ENCODE assay signal across 17 cellular contexts in genomic region chr17:76171701-76172100, GRCh38. TPM values are rescaled to one million over a fixed set of nuclear protein-coding genes. Genes with fewer than 3 reads are reported as not detected.
DNase-seq lines count a peak whose midpoint lies in the region; ATAC-seq and TF ChIP-seq lines count a peak whose summit lies in the region.
"Had no signal": no experiment of that assay in that cellular context is flagged by ENCODE, and none has a peak within 500 bp of the region (broad histone marks: within the 10 kb centered on the region; RNA-seq: fewer than 3 reads in every experiment).

No MANE protein-coding gene starts in this region.

- H3K36me3 Mint-ChIP-seq in naive thymus-derived CD8-positive, alpha-beta T cell = peaks cover 0 to 44% (median 8%) of the 10 kb centered on the region in 3 donors

- H3K27me3 ChIP-seq in gastroesophageal sphincter (no peaks in the 10 kb centered on the region), heart left ventricle (no peaks in the 10 kb centered on the region)

- H3K27ac Mint-ChIP-seq in naive thymus-derived CD8-positive, alpha-beta T cell = peak overlapping the region in 7 of 10 donors; percentile 13 to 66 (median 28)
- H3K27ac Mint-ChIP-seq: CD8-positive, alpha-beta memory T cell; HFFc6 had no signal

- TF ChIP-seq CTCF in gastroesophageal sphincter (IDR thresholded peaks at IDR 0.05) = no peak
- TF ChIP-seq CTCF in heart left ventricle (IDR thresholded peaks at IDR 0.05) = no peak

- intact Hi-C loops in heart left ventricle (cut with DNase I) = loop anchor here in 1 of 10 donors (10.0 kb wide), 1 partner anchor 157 kb away; no protein-coding TSS in a partner anchor

- TF ChIP-seq EP300 in gastroesophageal sphincter (IDR thresholded peaks at IDR 0.05) = no peak

- H3K4me1 ChIP-seq in gastroesophageal sphincter (no peaks in the 10 kb centered on the region), heart left ventricle (no peaks in the 10 kb centered on the region)

- H3K9me3 ChIP-seq in gastroesophageal sphincter (no peaks in the 10 kb centered on the region), heart left ventricle (no peaks in the 10 kb centered on the region)

- no peak overlapping the region for H3K4me3 Mint-ChIP-seq in naive thymus-derived CD8-positive, alpha-beta T cell
- H3K4me3 Mint-ChIP-seq: HFFc6 had no signal

- H3K4me1 Mint-ChIP-seq in naive thymus-derived CD8-positive, alpha-beta T cell = peaks cover 13 to 36% (median 22%) of the 10 kb centered on the region in 4 donors

- POLR2A ChIA-PET in naive thymus-derived CD8-positive, alpha-beta T cell (lab: Charles Lee) = interaction anchor here (0.7 to 9.9 kb wide), 4 partner anchors 9 to 19 kb away, joined by 3 to 79 read pairs (median 4); no protein-coding TSS in a partner anchor

- no peak for ATAC-seq in naive thymus-derived CD8-positive, alpha-beta T cell
- ATAC-seq in gastroesophageal sphincter = no peak
- no peak for ATAC-seq in heart left ventricle

- H3K9me3 Mint-ChIP-seq in naive thymus-derived CD8-positive, alpha-beta T cell = no peaks in the 10 kb centered on the region
- H3K9me3 Mint-ChIP-seq: CD8-positive, alpha-beta memory T cell; HFFc6 had no signal

- H3K4me3 ChIP-seq in gastroesophageal sphincter = no peak overlapping the region
- H3K4me3 ChIP-seq in heart left ventricle = no peak overlapping the region

- TF ChIP-seq POLR2A in gastroesophageal sphincter (IDR thresholded peaks at IDR 0.05) (no peak), heart left ventricle (IDR thresholded peaks at IDR 0.05) (no peak)

- 73 to 78% methylated on average over 2 to 3 of the region's 4 CpGs for WGBS in gastroesophageal sphincter (ENCODE audit: low coverage in 1 of 2), 2 donors
- 81 to 85% (median 83%) methylated on average over 4 of the region's 4 CpGs for WGBS in heart left ventricle, 4 donors

- no peaks in the 10 kb centered on the region for H3K27me3 Mint-ChIP-seq in naive thymus-derived CD8-positive, alpha-beta T cell
- H3K27me3 Mint-ChIP-seq: CD8-positive, alpha-beta memory T cell had no signal

- H3K36me3 ChIP-seq in gastroesophageal sphincter (no peaks in the 10 kb centered on the region), heart left ventricle (no peaks in the 10 kb centered on the region)

- H3K27ac ChIP-seq in gastroesophageal sphincter (no peak overlapping the region), heart left ventricle (no peak overlapping the region)

- DNase-seq in DMS53 (lab: John Stamatoyannopoulos, UW) = peak; percentile 18
- DNase-seq in DMS53 treated with DMSO at 0.1 percent for 48 hours (lab: John Stamatoyannopoulos, UW; ENCODE audit: unreplicated experiment) = no peak
- DNase-seq in LHCN-M2 (ENCODE audit: low read depth) = peak; percentile 13
- DNase-seq in RPMI8226 = peak; percentile 1
- DNase-seq in naive thymus-derived CD8-positive, alpha-beta T cell = no peak
- DNase-seq in heart left ventricle = no peak
- DNase-seq in GF-D8 (lab: John Stamatoyannopoulos, UW) = no peak
- DNase-seq: 8988T; CD8-positive, alpha-beta memory T cell; HFFc6; KBM-7; NCI-H2107; NCI-H446 treated with DMSO at 0.1 percent for 48 hours; SIG-M5 had no signal

RNA-seq across cellular contexts. Expression of gene FOXJ1, which starts 30.7 kb away (rescaled TPM):
- total RNA-seq in LHCN-M2 (2014; rRNA removed) (0.26 TPM in 1 of 2 replicates, not detected in the other), gastroesophageal sphincter (not detected), heart left ventricle (not detected)
- not detected for polyA plus RNA-seq in LHCN-M2 (2012)
- total RNA-seq in naive thymus-derived CD8-positive, alpha-beta T cell = 1 to 10 TPM; 3.4 to 3.7 TPM
- 1 to 10 TPM in 2 of 3 donors, under 1 TPM in 1; 0.28 to 2.8 (median 1.8) TPM for polyA plus RNA-seq in naive thymus-derived CD8-positive, alpha-beta T cell
- not detected for polyA plus RNA-seq in heart left ventricle
- total RNA-seq: HFFc6, M059J had no signal
- polyA plus RNA-seq: BJ had no signal

Comparison
In these comparisons a context has a peak if more than half of its experiments do, and no peak if none do; other contexts are left out.
1. DNase-seq: peak in DMS53 (single experiment), LHCN-M2 (single experiment) and RPMI8226 (single experiment); none in DMS53 treated with DMSO at 0.1 percent for 48 hours (single experiment), naive thymus-derived CD8-positive, alpha-beta T cell (0 of 10), heart left ventricle (0 of 5) and GF-D8 (single experiment).